8 cellular contexts compared by ENCODE assay signal in the genomic region with DNA sequence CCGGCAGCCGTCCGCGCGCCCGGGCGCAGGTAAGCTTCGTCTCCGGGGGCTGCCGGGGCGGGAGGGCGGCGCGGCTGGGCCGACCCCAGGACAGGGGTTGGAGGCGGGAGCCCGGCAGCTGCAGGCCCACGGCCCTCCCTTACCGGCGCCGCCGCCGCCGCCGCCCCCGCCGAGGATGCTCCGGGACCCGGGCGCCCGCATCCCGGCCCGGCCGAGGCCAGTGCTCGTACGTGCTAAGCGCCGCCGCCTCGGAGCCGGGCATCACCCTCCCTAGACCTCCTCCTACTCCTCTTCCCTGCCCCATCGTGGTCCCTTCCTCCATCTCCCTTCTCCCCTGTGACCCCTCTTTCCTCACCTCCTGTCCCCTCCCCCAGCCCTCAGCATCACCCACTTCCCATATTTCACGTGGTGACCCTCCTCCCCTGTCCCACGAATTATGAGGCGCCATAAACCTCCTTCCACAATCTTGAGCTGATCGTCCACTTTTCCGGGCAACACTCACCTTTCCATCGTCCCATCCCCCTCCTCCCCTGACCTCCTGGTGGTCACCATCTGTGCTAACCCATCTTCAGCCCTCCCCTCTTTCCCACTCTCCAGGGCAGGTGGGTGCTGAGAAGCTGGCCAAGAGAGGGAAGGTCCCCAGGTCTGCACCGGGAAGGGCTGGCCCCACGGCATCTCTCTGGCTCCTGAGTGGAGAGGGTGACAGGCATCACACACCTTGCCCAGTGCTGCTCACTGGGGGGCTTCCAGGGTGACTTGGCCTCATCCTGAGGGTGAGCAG. TPM values are rescaled to one million over a fixed set of nuclear protein-coding genes. Genes with fewer than 3 reads are reported as not detected.
A peak's percentile ranks its signal among the peaks of the same experiment; 100 is the strongest.
DNase-seq lines count a peak whose midpoint lies in the region; ATAC-seq, FAIRE-seq and TF ChIP-seq lines count a peak whose summit lies in the region.

No MANE protein-coding gene starts in this region.

- H3K36me3 ChIP-seq in lower lobe of right lung: no peaks in the 10 kb centered on the region
- H3K36me3 ChIP-seq in urinary bladder (ENCODE audit: insufficient read depth): no peaks in the 10 kb centered on the region

- DNase-seq in A549 (ENCODE audit: low read depth in 1 of 2, low spot score in 1 of 2) (no peak), astrocyte of the hippocampus (ENCODE audit: low read depth, low spot score) (peak; percentile 34), lower lobe of right lung (no peak), NCI-H774 (lab: John Stamatoyannopoulos, UW) (no peak), NCI-H146 treated with DMSO at 0.1 percent for 48 hours (lab: John Stamatoyannopoulos, UW; ENCODE audit: unreplicated experiment) (no peak)

- TF ChIP-seq RAD21 in A549 (conservative IDR thresholded peaks at IDR 0.05 in 1 of 2, IDR thresholded peaks at IDR 0.05 in 1 of 2): no peak

- H3K9me3 ChIP-seq in A549 (no peaks in the 10 kb centered on the region), lower lobe of right lung (no peaks in the 10 kb centered on the region)

- ATAC-seq in A549: peak; percentile 31 to 33; a peak in 1 of 6 replicates
- ATAC-seq in GM19035 (IDR thresholded peaks at IDR 0.05; ENCODE audit: unreplicated experiment): peak; percentile 7
- peak; percentile 1 for ATAC-seq in HG03571 (IDR thresholded peaks at IDR 0.05; ENCODE audit: unreplicated experiment)
- ATAC-seq in lower lobe of right lung: peak in 1 of 2 donors; percentile 9

- intact Hi-C loops in lower lobe of right lung (cut with DNase I): no loop called here

- TF ChIP-seq POLR2A in A549 (IDR thresholded peaks at IDR 0.05; ENCODE audit: low read length): no peak

- TF ChIP-seq EP300 in A549 (IDR thresholded peaks at IDR 0.05): no peak

- CTCF ChIA-PET in A549 (lab: Yijun Ruan, JAX): interaction anchor here (0.9 to 2.2 kb wide), 2 partner anchors 12 to 32 kb away, joined by 3 to 14 read pairs; no protein-coding TSS in a partner anchor

- H3K27ac ChIP-seq in A549 (peak overlapping the region; percentile 66 to 94), lower lobe of right lung (no peak overlapping the region), urinary bladder (ENCODE audit: low read depth) (no peak overlapping the region)

- 19% methylated on average over 29 of the region's 50 CpGs for WGBS in A549 (ENCODE audit: missing lambda C conversion rate)
- WGBS in urinary bladder: 5% methylated on average over 50 of the region's 50 CpGs

- no peak for TF ChIP-seq CTCF in A549 (IDR thresholded peaks at IDR 0.05)
- no peak for TF ChIP-seq CTCF in lower lobe of right lung (IDR thresholded peaks at IDR 0.05)

- H3K4me2 ChIP-seq in A549: peak overlapping the region; percentile 77

- no peaks in the 10 kb centered on the region for H3K27me3 ChIP-seq in lower lobe of right lung (ENCODE audit: low read depth)

- no peak for FAIRE-seq in A549 (lab: Jason Lieb, UNC)

- no peaks in the 10 kb centered on the region; the same call in 2 of the 3 replicates for H3K4me1 ChIP-seq in A549
- H3K4me1 ChIP-seq in lower lobe of right lung: peaks cover 3% of the 10 kb centered on the region
- no peaks in the 10 kb centered on the region for H3K4me1 ChIP-seq in urinary bladder (ENCODE audit: insufficient read depth)

- POLR2A ChIA-PET in A549 (lab: Yijun Ruan, JAX): no interaction called here

- H3K4me3 ChIP-seq in A549 (peak overlapping the region; percentile 72), lower lobe of right lung (peak overlapping the region; percentile 47), urinary bladder (ENCODE audit: low read depth, low read length) (peak overlapping the region; percentile 92)

TF ChIP-seq in A549, 52 proteins besides CTCF, POLR2A, EP300 and RAD21:
- TF ChIP-seq ZSCAN20 (CRISPR knock-in tag; IDR thresholded peaks at IDR 0.05): no peak
- TF ChIP-seq KDM1A (IDR thresholded peaks at IDR 0.05; ENCODE audit: low read depth): no peak
- TF ChIP-seq HOXA7 (CRISPR knock-in tag; IDR thresholded peaks at IDR 0.05): no peak

RNA-seq across cellular contexts. Expression of a gene that starts 0.6 kb away (rescaled TPM):
- polyA plus RNA-seq in A549 (2011; rRNA removed) (1.2 and 1.3 TPM in 2 replicates), A549 (2017; fragmentation: RNase III; extraction: RNeasy Plus Mini Kit Qiagen cat#74134 plus additional on column Dnase treatment) (0.72 to 0.92 TPM (median 0.84 TPM) in 3 replicates), urinary bladder (0.53 TPM)
- polyA plus RNA-seq in A549 (2012; cell fraction: cytosol; rRNA removed): 1.0 and 1.6 TPM in 2 replicates
- 1.2 TPM in 2 replicates for polyA plus RNA-seq in A549 (2012; cell fraction: nucleus; rRNA removed)
- polyA minus RNA-seq in A549 (2011; rRNA and poly(A)+ RNA removed): 1.5 TPM in 2 replicates
- total RNA-seq in lower lobe of right lung (1.5 TPM), urinary bladder (0.58 TPM)

RNA-seq across cellular contexts. Expression of a gene that starts 53.9 kb away (rescaled TPM):
- polyA plus RNA-seq in A549 (2011; rRNA removed) (25.7 and 30.2 TPM in 2 replicates), A549 (2017; fragmentation: RNase III; extraction: RNeasy Plus Mini Kit Qiagen cat#74134 plus additional on column Dnase treatment) (10.8 to 12.7 TPM (median 11.8 TPM) in 3 replicates), urinary bladder (15.9 TPM)
- 13.8 and 16.7 TPM in 2 replicates for polyA plus RNA-seq in A549 (2012; cell fraction: cytosol; rRNA removed)
- 35.8 and 38.4 TPM in 2 replicates for polyA plus RNA-seq in A549 (2012; cell fraction: nucleus; rRNA removed)
- polyA minus RNA-seq in A549 (2011; rRNA and poly(A)+ RNA removed): 20.1 and 33.3 TPM in 2 replicates
- total RNA-seq in lower lobe of right lung (39.8 TPM), urinary bladder (33.3 TPM)

RNA-seq across cellular contexts. Expression of a gene that starts 54.0 kb away (rescaled TPM):
- 36.4 and 38.4 TPM in 2 replicates for polyA plus RNA-seq in A549 (2011; rRNA removed)
- polyA plus RNA-seq in A549 (2012; cell fraction: cytosol; rRNA removed): 12.5 and 13.6 TPM in 2 replicates
- polyA plus RNA-seq in A549 (2012; cell fraction: nucleus; rRNA removed): 3.3 and 5.4 TPM in 2 replicates
- 13.1 to 14.2 TPM (median 14.1 TPM) in 3 replicates for polyA plus RNA-seq in A549 (2017; fragmentation: RNase III; extraction: RNeasy Plus Mini Kit Qiagen cat#74134 plus additional on column Dnase treatment)
- polyA minus RNA-seq in A549 (2011; rRNA and poly(A)+ RNA removed): 14.3 and 15.1 TPM in 2 replicates
- total RNA-seq in lower lobe of right lung: 18.1 TPM
- total RNA-seq in urinary bladder: 13.1 TPM
- 11.7 TPM for polyA plus RNA-seq in urinary bladder

Comparison
In these comparisons a context has a peak if more than half of its experiments do, and no peak if none do; other contexts are left out.
1. H3K27ac ChIP-seq: peak in A549 (2 of 2); none in lower lobe of right lung (single experiment) and urinary bladder (single experiment).
2. Peak in every context shown above with its lines, with median percentiles within 50 percentile points of each other: H3K4me3 ChIP-seq.